ENCODE assay signal across 17 cellular contexts in the genomic region with DNA sequence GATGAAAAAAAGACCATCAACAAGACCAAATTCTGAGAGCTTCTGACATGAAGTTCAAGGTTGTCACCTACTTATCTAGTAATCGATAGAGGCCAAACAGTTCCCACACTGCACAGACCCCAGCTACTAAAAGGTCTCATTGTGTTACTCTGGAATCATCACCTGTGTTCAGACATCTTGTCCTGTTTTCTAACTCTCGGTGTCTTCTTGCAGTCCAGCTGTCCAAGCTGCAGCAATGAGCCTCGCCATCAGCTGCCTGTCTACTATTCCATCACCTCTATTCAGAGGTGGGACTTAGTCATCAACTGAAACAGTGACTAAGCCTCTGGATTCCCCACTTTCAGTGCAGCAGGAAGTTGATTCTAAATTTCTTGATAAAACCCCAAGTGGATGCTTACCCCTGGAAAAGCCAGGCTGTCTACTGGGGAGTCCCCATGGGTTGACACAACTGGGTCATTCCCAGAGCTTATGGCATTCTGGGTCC. TPM values are rescaled to one million over a fixed set of nuclear protein-coding genes. Genes with fewer than 3 reads are reported as not detected.
A peak's percentile ranks its signal among the peaks of the same experiment; 100 is the strongest.
DNase-seq lines count a peak whose midpoint lies in the region; ATAC-seq and TF ChIP-seq lines count a peak whose summit lies in the region.
"Had no signal": no experiment of that assay in that cellular context is flagged by ENCODE, and none has a peak within 500 bp of the region (broad histone marks: within the 10 kb centered on the region; RNA-seq: fewer than 3 reads in every experiment).

No MANE protein-coding gene starts in this region.

- peaks cover 22% of the 10 kb centered on the region for H3K4me1 ChIP-seq in RWPE2 (ENCODE audit: insufficient read depth, poor library complexity, severe bottlenecking)
- H3K4me1 ChIP-seq in foreskin keratinocyte, result peaks cover 30% of the 10 kb centered on the region
- H3K4me1 ChIP-seq: gastrocnemius medialis had no signal

- H3K36me3 Mint-ChIP-seq in glutamatergic neuron (ENCODE audit: unreplicated experiment), result no peaks in the 10 kb centered on the region
- H3K36me3 Mint-ChIP-seq: CD8-positive, alpha-beta T cell had no signal

- TF ChIP-seq CTCF in RWPE2 (IDR thresholded peaks at IDR 0.05; ENCODE audit: poor library complexity, severe bottlenecking) (no peak), foreskin keratinocyte (conservative IDR thresholded peaks at IDR 0.05) (no peak), glutamatergic neuron (IDR thresholded peaks at IDR 0.05; ENCODE audit: partially characterized antibody, unreplicated experiment) (no peak)

- no peaks in the 10 kb centered on the region for H3K36me3 ChIP-seq in RWPE2 (ENCODE audit: low read depth)
- H3K36me3 ChIP-seq: gastrocnemius medialis, thoracic aorta had no signal

- H3K4me1 Mint-ChIP-seq in glutamatergic neuron (ENCODE audit: low read depth, unreplicated experiment), result no peaks in the 10 kb centered on the region

- H3K9me3 Mint-ChIP-seq in glutamatergic neuron (ENCODE audit: unreplicated experiment), result peaks cover 5% of the 10 kb centered on the region

- no peaks in the 10 kb centered on the region for H3K9me3 ChIP-seq in RWPE2 (ENCODE audit: severe bottlenecking)
- H3K9me3 ChIP-seq: gastrocnemius medialis, thoracic aorta had no signal

- H3K27ac ChIP-seq in RWPE2 (ENCODE audit: poor library complexity, severe bottlenecking) (no peak overlapping the region), foreskin keratinocyte (peak overlapping the region; percentile 92)
- H3K27ac ChIP-seq: gastrocnemius medialis, thoracic aorta had no signal

- peaks cover 1% of the 10 kb centered on the region for H3K27me3 Mint-ChIP-seq in glutamatergic neuron (ENCODE audit: unreplicated experiment)

- in situ Hi-C loops in ACHN (cut with HindIII; ENCODE audit: low pct_ligation_motif_present, low pct_unique_long_range_greater_than_20kb, low sequenced_read_pairs), result no loop called here

- peak; percentile 62 for DNase-seq in ACHN
- DNase-seq in EL, result peak; percentile 66
- DNase-seq in RWPE2 (ENCODE audit: low spot score), result no peak
- DNase-seq in foreskin keratinocyte, result peak; percentile 79 to 90
- no peak for DNase-seq in NCI-H2029 treated with DMSO at 0.1 percent for 48 hours (lab: John Stamatoyannopoulos, UW)
- no peak for DNase-seq in glutamatergic neuron
- DNase-seq in NCI-H146 treated with DMSO at 0.1 percent for 48 hours (lab: John Stamatoyannopoulos, UW; ENCODE audit: unreplicated experiment), result no peak
- DNase-seq in Kasumi-1 (lab: John Stamatoyannopoulos, UW), result no peak
- DNase-seq: activated CD4-positive, CD25-positive, alpha-beta regulatory T cell treated with anti-CD3 and anti-CD28 coated beads, Interleukin-2, amount 50 U/mL, for 72 hours; CD8-positive, alpha-beta T cell; dermis blood vessel endothelial cell; gastrocnemius medialis; NCI-H1092; NCI-H748 treated with DMSO at 0.1 percent for 48 hours had no signal

- H3K4me3 ChIP-seq in RWPE2 (ENCODE audit: severe bottlenecking), result no peak overlapping the region
- H3K4me3 ChIP-seq: gastrocnemius medialis, thoracic aorta had no signal

- ATAC-seq in RWPE2 (ENCODE audit: low read depth), result peak; percentile 87
- peak; percentile 87 for ATAC-seq in foreskin keratinocyte
- ATAC-seq: CD8-positive, alpha-beta T cell; gastrocnemius medialis had no signal

- no peak overlapping the region for H3K27ac Mint-ChIP-seq in glutamatergic neuron (ENCODE audit: unreplicated experiment)
- H3K27ac Mint-ChIP-seq: CD8-positive, alpha-beta T cell had no signal

- no peaks in the 10 kb centered on the region for H3K27me3 ChIP-seq in RWPE2 (ENCODE audit: insufficient read depth, poor library complexity, severe bottlenecking)
- no peaks in the 10 kb centered on the region for H3K27me3 ChIP-seq in foreskin keratinocyte
- H3K27me3 ChIP-seq: gastrocnemius medialis had no signal

- no peak overlapping the region for H3K4me3 Mint-ChIP-seq in glutamatergic neuron (ENCODE audit: unreplicated experiment)
- H3K4me3 Mint-ChIP-seq: CD8-positive, alpha-beta T cell had no signal

RNA-seq across cellular contexts. Expression of a gene that starts 46.7 kb away (rescaled TPM):
- not detected in 2 replicates for total RNA-seq in foreskin keratinocyte
- not detected in 2 replicates for polyA plus RNA-seq in foreskin keratinocyte
- total RNA-seq in glutamatergic neuron (ENCODE audit: unreplicated experiment), result not detected
- total RNA-seq: CD8-positive, alpha-beta T cell; gastrocnemius medialis; SK-MEL-5; thoracic aorta had no signal
- polyA plus RNA-seq: neural cell had no signal

RNA-seq across cellular contexts. Expression of a gene that starts 54.9 kb away (rescaled TPM):
- total RNA-seq in foreskin keratinocyte (29.6 and 30.5 TPM in 2 replicates), glutamatergic neuron (ENCODE audit: unreplicated experiment) (47.4 TPM)
- polyA plus RNA-seq in foreskin keratinocyte, result 13.0 and 14.9 TPM in 2 replicates

Comparison
In these comparisons a context has a peak if more than half of its experiments do, and no peak if none do; other contexts are left out.
1. DNase-seq: peak in ACHN (single experiment), EL (single experiment) and foreskin keratinocyte (2 of 2); none in RWPE2 (single experiment), NCI-H2029 treated with DMSO at 0.1 percent for 48 hours (single experiment), glutamatergic neuron (single experiment), NCI-H146 treated with DMSO at 0.1 percent for 48 hours (single experiment) and Kasumi-1 (0 of 2).